Comparison of ENCODE assay signal across 10 cellular contexts in genomic region chr9:83649515-83649914, GRCh38. TPM values are rescaled to one million over a fixed set of nuclear protein-coding genes. Genes with fewer than 3 reads are reported as not detected.
DNase-seq lines count a peak whose midpoint lies in the region; ATAC-seq and TF ChIP-seq lines count a peak whose summit lies in the region.
"Had no signal": no experiment of that assay in that cellular context is flagged by ENCODE, and none has a peak within 500 bp of the region (broad histone marks: within the 10 kb centered on the region; RNA-seq: fewer than 3 reads in every experiment).

No MANE protein-coding gene starts in this region.

- in situ Hi-C loops in ACHN (cut with HindIII; ENCODE audit: low pct_ligation_motif_present, low pct_unique_long_range_greater_than_20kb, low sequenced_read_pairs) = no loop called here

- H3K27me3 ChIP-seq in DND-41 (ENCODE audit: insufficient read depth, low read length, poor library complexity) (no peaks in the 10 kb centered on the region), iPS-18a (ENCODE audit: control insufficient read depth, insufficient read depth, low read length) (no peaks in the 10 kb centered on the region), smooth muscle cell (ENCODE audit: low read depth) (no peaks in the 10 kb centered on the region), osteoblast (ENCODE audit: insufficient read depth, low read length) (no peaks in the 10 kb centered on the region)
- H3K27me3 ChIP-seq: colonic mucosa had no signal

- no peaks in the 10 kb centered on the region for H4K20me1 ChIP-seq in DND-41 (ENCODE audit: insufficient read depth, low read length)
- no peaks in the 10 kb centered on the region for H4K20me1 ChIP-seq in smooth muscle cell (ENCODE audit: low read depth)
- peaks cover 3% of the 10 kb centered on the region for H4K20me1 ChIP-seq in osteoblast (ENCODE audit: insufficient read depth, low read length)

- no peaks in the 10 kb centered on the region for H3K27me3 Mint-ChIP-seq in natural killer cell treated with Interleukin-12 subunit alpha and Interleukin-12 subunit beta and Interleukin-15 and Interleukin-18, amount 100 ng/mL, for 72 hours

- no peak overlapping the region for H3K4me2 ChIP-seq in DND-41 (ENCODE audit: insufficient read depth, low read length)
- H3K4me2 ChIP-seq in smooth muscle cell = no peak overlapping the region
- no peak overlapping the region for H3K4me2 ChIP-seq in osteoblast (ENCODE audit: insufficient read depth, low read length)

- H3K9ac ChIP-seq in DND-41 (ENCODE audit: low read depth, low read length) = no peak overlapping the region
- peak overlapping the region; percentile 9 for H3K9ac ChIP-seq in iPS-18a (ENCODE audit: low read length)
- no peak overlapping the region for H3K9ac ChIP-seq in smooth muscle cell (ENCODE audit: low read depth)

- no peaks in the 10 kb centered on the region for H3K9me3 ChIP-seq in DND-41 (ENCODE audit: insufficient read depth, low read length, severe bottlenecking)
- no peaks in the 10 kb centered on the region for H3K9me3 ChIP-seq in iPS-18a (ENCODE audit: control insufficient read depth, low read depth, low read length)
- H3K9me3 ChIP-seq in smooth muscle cell (replicated peaks; ENCODE audit: low read depth) = no peaks in the 10 kb centered on the region
- no peaks in the 10 kb centered on the region for H3K9me3 ChIP-seq in osteoblast (ENCODE audit: low read depth, low read length)
- H3K9me3 ChIP-seq: colonic mucosa had no signal

- H3K36me3 ChIP-seq in DND-41 (ENCODE audit: insufficient read depth, low read length) (peaks cover 49% of the 10 kb centered on the region), iPS-18a (ENCODE audit: control insufficient read depth, low read depth, low read length) (peaks cover 18% of the 10 kb centered on the region), smooth muscle cell (ENCODE audit: low read depth) (peaks cover 9% of the 10 kb centered on the region), osteoblast (ENCODE audit: insufficient read depth, low read length) (peaks cover 37% of the 10 kb centered on the region)
- H3K36me3 ChIP-seq: colonic mucosa had no signal

- DNase-seq in DND-41 (no peak), HUDEP-2 (lab: John Stamatoyannopoulos, UW; ENCODE audit: unreplicated experiment in 76 of 76) (peak in 66 of 76 experiments; percentile 3 to 80 (median 41)), smooth muscle cell (lab: John Stamatoyannopoulos, UW; ENCODE audit: unreplicated experiment) (no peak), osteoblast (ENCODE audit: insufficient read length, low spot score, missing footprints) (no peak), ACHN (no peak)
- DNase-seq in natural killer cell treated with Interleukin-12 subunit alpha and Interleukin-12 subunit beta and Interleukin-15 and Interleukin-18, amount 100 ng/mL, for 72 hours (ENCODE audit: low spot score) = no peak
- DNase-seq: NCI-H1048 had no signal

- no peaks in the 10 kb centered on the region for H3F3A ChIP-seq in smooth muscle cell (ENCODE audit: low read depth)

- ATAC-seq in DND-41 (ENCODE audit: insufficient read depth, low read depth) = 0 out of 3 replicates have a peak, but pooled peaks have one; percentile 11
- no peak for ATAC-seq in natural killer cell treated with Interleukin-12 subunit alpha and Interleukin-12 subunit beta and Interleukin-15 and Interleukin-18, amount 100 ng/mL, for 72 hours

- no peaks in the 10 kb centered on the region for H3K4me1 ChIP-seq in DND-41 (ENCODE audit: insufficient read depth, low read length)
- no peaks in the 10 kb centered on the region for H3K4me1 ChIP-seq in iPS-18a (ENCODE audit: control insufficient read depth, low read depth, low read length)
- H3K4me1 ChIP-seq in smooth muscle cell (ENCODE audit: low read depth) = no peaks in the 10 kb centered on the region
- H3K4me1 ChIP-seq in osteoblast (ENCODE audit: insufficient read depth, low read length) = no peaks in the 10 kb centered on the region
- H3K4me1 ChIP-seq: colonic mucosa had no signal

- H2AFZ ChIP-seq in DND-41 (ENCODE audit: low read depth, low read length) (no peak overlapping the region), smooth muscle cell (ENCODE audit: low read depth) (no peak overlapping the region), osteoblast (ENCODE audit: low read length) (no peak overlapping the region)

- H3K4me1 Mint-ChIP-seq in natural killer cell treated with Interleukin-12 subunit alpha and Interleukin-12 subunit beta and Interleukin-15 and Interleukin-18, amount 100 ng/mL, for 72 hours (ENCODE audit: low read depth in 2 of 2) = peaks cover 2 to 4% of the 10 kb centered on the region in 2 donors

- H3K4me3 Mint-ChIP-seq in natural killer cell treated with Interleukin-12 subunit alpha and Interleukin-12 subunit beta and Interleukin-15 and Interleukin-18, amount 100 ng/mL, for 72 hours = no peak overlapping the region

- peaks cover 8% of the 10 kb centered on the region for H3K36me3 Mint-ChIP-seq in natural killer cell treated with Interleukin-12 subunit alpha and Interleukin-12 subunit beta and Interleukin-15 and Interleukin-18, amount 100 ng/mL, for 72 hours

- no peak overlapping the region for H3K27ac Mint-ChIP-seq in natural killer cell treated with Interleukin-12 subunit alpha and Interleukin-12 subunit beta and Interleukin-15 and Interleukin-18, amount 100 ng/mL, for 72 hours

- H3K9me3 Mint-ChIP-seq in natural killer cell treated with Interleukin-12 subunit alpha and Interleukin-12 subunit beta and Interleukin-15 and Interleukin-18, amount 100 ng/mL, for 72 hours = no peaks in the 10 kb centered on the region

- H3K79me2 ChIP-seq in DND-41 (ENCODE audit: insufficient read depth, low read length) = no peaks in the 10 kb centered on the region
- no peaks in the 10 kb centered on the region for H3K79me2 ChIP-seq in smooth muscle cell (ENCODE audit: low read depth)
- no peaks in the 10 kb centered on the region for H3K79me2 ChIP-seq in osteoblast (ENCODE audit: insufficient read depth, low read length)

- 75% methylated on average over 4 of the region's 4 CpGs for WGBS in smooth muscle cell (ENCODE audit: low lambda C conversion rate)

- no peak overlapping the region for H3K27ac ChIP-seq in DND-41 (ENCODE audit: low read length)
- H3K27ac ChIP-seq in VCaP = no peak overlapping the region
- peak overlapping the region; percentile 9 for H3K27ac ChIP-seq in iPS-18a (ENCODE audit: low read length)
- no peak overlapping the region for H3K27ac ChIP-seq in smooth muscle cell (ENCODE audit: low read depth)
- no peak overlapping the region for H3K27ac ChIP-seq in osteoblast (ENCODE audit: low read depth, low read length)
- H3K27ac ChIP-seq: colonic mucosa had no signal

- TF ChIP-seq CTCF in DND-41 (IDR thresholded peaks at IDR 0.05; ENCODE audit: borderline replicate concordance, extremely low read depth, low read length, poor library complexity, severe bottlenecking) (no peak), VCaP (conservative IDR thresholded peaks at IDR 0.05) (0 out of 2 replicates have a peak, but pooled peaks have one; percentile 14), smooth muscle cell (IDR thresholded peaks at IDR 0.05; ENCODE audit: borderline replicate concordance, insufficient read depth, poor library complexity, severe bottlenecking) (no peak), osteoblast (IDR thresholded peaks at IDR 0.05; ENCODE audit: extremely low read depth, low read depth, low read length) (no peak)

- H3K4me3 ChIP-seq in DND-41 (ENCODE audit: low read depth in 1 of 2, low read length in 2 of 2) (no peak overlapping the region), iPS-18a (ENCODE audit: low read length) (no peak overlapping the region), smooth muscle cell (no peak overlapping the region), osteoblast (ENCODE audit: insufficient read depth, low read length) (no peak overlapping the region)
- H3K4me3 ChIP-seq: colonic mucosa had no signal

RNA-seq across cellular contexts. Expression of gene IDNK, which starts 26.6 kb away (rescaled TPM):
- total RNA-seq in smooth muscle cell (0.40 and 1.1 TPM in 2 replicates), osteoblast (3.8 and 4.0 TPM in 2 replicates)
- polyA plus RNA-seq in smooth muscle cell = 2.1 and 4.4 TPM in 2 replicates
- 1 to 10 TPM; 5.1 to 6.0 TPM for total RNA-seq in natural killer cell treated with Interleukin-12 subunit alpha and Interleukin-12 subunit beta and Interleukin-15 and Interleukin-18, amount 100 ng/mL, for 72 hours

RNA-seq across cellular contexts. Expression of gene UBQLN1, which starts 58.2 kb away (rescaled TPM):
- 106 and 116 TPM in 2 replicates for total RNA-seq in smooth muscle cell
- 36.2 and 41.8 TPM in 2 replicates for polyA plus RNA-seq in smooth muscle cell
- total RNA-seq in osteoblast = 114 and 117 TPM in 2 replicates
- 10 to 100 TPM; 81.9 to 86.3 TPM for total RNA-seq in natural killer cell treated with Interleukin-12 subunit alpha and Interleukin-12 subunit beta and Interleukin-15 and Interleukin-18, amount 100 ng/mL, for 72 hours

Comparison
In these comparisons a context has a peak if more than half of its experiments do, and no peak if none do; other contexts are left out.
1. DNase-seq: peak in HUDEP-2 (66 of 76); none in DND-41 (single experiment), smooth muscle cell (single experiment), osteoblast (single experiment), ACHN (single experiment) and natural killer cell treated with Interleukin-12 subunit alpha and Interleukin-12 subunit beta and Interleukin-15 and Interleukin-18, amount 100 ng/mL, for 72 hours (single experiment).